In the genomic region with DNA sequence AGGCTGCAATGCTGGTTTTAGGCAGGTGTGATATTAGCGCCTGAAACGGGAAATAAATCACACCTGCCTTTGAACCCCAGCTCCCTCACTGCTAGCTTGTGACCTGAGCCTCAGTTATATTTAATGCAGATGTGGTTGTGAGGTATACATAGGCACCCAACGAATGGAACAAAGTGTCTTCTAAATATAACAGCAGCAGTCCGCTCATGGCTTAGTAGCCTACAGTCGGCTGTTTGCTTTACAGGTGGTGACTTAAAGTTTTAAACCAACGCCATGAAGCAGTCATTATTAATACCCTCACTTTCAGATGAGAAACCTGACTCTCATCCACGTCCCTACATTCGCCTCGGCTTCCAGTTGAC, we compare ENCODE assay signal across 8 cellular contexts. TPM values are rescaled to one million over a fixed set of nuclear protein-coding genes. Genes with fewer than 3 reads are reported as not detected.
DNase-seq lines count a peak whose midpoint lies in the region; ATAC-seq, FAIRE-seq and TF ChIP-seq lines count a peak whose summit lies in the region.

No MANE protein-coding gene starts in this region.

- CTCF ChIA-PET in activated naive CD4-positive, alpha-beta T cell treated with anti-CD3 and anti-CD28 coated beads for 36 hours (lab: Charles Lee), result no interaction called here
- CTCF ChIA-PET in T-cell (lab: Charles Lee), result interaction anchor here in 1 of 2 donors (1.1 to 1.8 kb wide), 3 partner anchors 21 to 745 kb away, joined by 4 to 6 read pairs (median 5); no protein-coding TSS in a partner anchor

- H3K36me3 Mint-ChIP-seq in activated naive CD4-positive, alpha-beta T cell treated with anti-CD3 and anti-CD28 coated beads for 36 hours (ENCODE audit: low read depth), result peaks cover 13% of the 10 kb centered on the region
- peaks cover 16% of the 10 kb centered on the region for H3K36me3 Mint-ChIP-seq in T-cell

- H3K4me1 Mint-ChIP-seq in activated naive CD4-positive, alpha-beta T cell treated with anti-CD3 and anti-CD28 coated beads for 36 hours (ENCODE audit: low read depth), result peaks cover 40% of the 10 kb centered on the region
- peaks cover 50 to 56% (median 53%) of the 10 kb centered on the region in 3 donors for H3K4me1 Mint-ChIP-seq in T-cell

- no peak for DNase-seq in activated naive CD4-positive, alpha-beta T cell treated with anti-CD3 and anti-CD28 coated beads for 36 hours
- DNase-seq in activated naive CD4-positive, alpha-beta T cell treated with anti-CD3 and anti-CD28 coated beads, Interleukin-2, amount 50 U/mL, for 16 hours, result no peak
- DNase-seq in T-cell (no peak), foreskin fibroblast (no peak), pancreas (no peak), HK-2 (ENCODE audit: unreplicated experiment) (no peak)
- no peak for DNase-seq in stimulated activated CD4-positive, alpha-beta T cell treated with anti-CD3 and anti-CD28 coated beads, Interleukin-4, amount 100 ng/mL, for 1 hour

- no peaks in the 10 kb centered on the region for H3K9me3 ChIP-seq in pancreas

- FAIRE-seq in pancreas (lab: Jason Lieb, UNC), result no peak

- peak overlapping the region; percentile 76 to 84 (median 78) for H3K27ac ChIP-seq in pancreas

- peak overlapping the region; percentile 100 for H3K4me3 Mint-ChIP-seq in activated naive CD4-positive, alpha-beta T cell treated with anti-CD3 and anti-CD28 coated beads for 36 hours
- peak overlapping the region; percentile 98 to 100 (median 100) for H3K4me3 Mint-ChIP-seq in T-cell

- intact Hi-C loops in activated naive CD4-positive, alpha-beta T cell treated with anti-CD3 and anti-CD28 coated beads for 36 hours (cut with micrococcal nuclease), result loop anchor here (1.0 to 10.0 kb wide), 8 partner anchors 22 to 1001 kb away; a partner anchor contains a TSS
- intact Hi-C loops in pancreas (cut with DNase I), result loop anchor here in 2 of 3 donors (10.0 kb wide), 2 partner anchors 541 to 551 kb away; no protein-coding TSS in a partner anchor

- ATAC-seq in HG03095 (IDR thresholded peaks at IDR 0.05; ENCODE audit: unreplicated experiment) (peak; percentile 29), T-cell (replicated peaks in 1 of 4) (peak; percentile 28 to 44 (median 40)), pancreas (peak; percentile 9 to 17 (median 14))

- POLR2A ChIA-PET in T-cell (lab: Charles Lee), result no interaction called here

- H3K9me3 Mint-ChIP-seq in activated naive CD4-positive, alpha-beta T cell treated with anti-CD3 and anti-CD28 coated beads for 36 hours, result peaks cover 3% of the 10 kb centered on the region
- H3K9me3 Mint-ChIP-seq in T-cell, result no peaks in the 10 kb centered on the region

- H3K4me1 ChIP-seq in pancreas, result peaks cover 5 to 35% (median 29%) of the 10 kb centered on the region in 3 donors

- H3K27ac Mint-ChIP-seq in activated naive CD4-positive, alpha-beta T cell treated with anti-CD3 and anti-CD28 coated beads for 36 hours, result peak overlapping the region; percentile 76
- peak overlapping the region; percentile 72 to 84 for H3K27ac Mint-ChIP-seq in T-cell

- H3K27me3 ChIP-seq in pancreas, result no peaks in the 10 kb centered on the region

- H3K36me3 ChIP-seq in pancreas, result no peaks in the 10 kb centered on the region

- TF ChIP-seq CTCF in foreskin fibroblast (IDR thresholded peaks at IDR 0.05; ENCODE audit: low read depth, low read length), result no peak
- TF ChIP-seq CTCF in pancreas (IDR thresholded peaks at IDR 0.05), result no peak

- peaks cover 8% of the 10 kb centered on the region for H3K27me3 Mint-ChIP-seq in activated naive CD4-positive, alpha-beta T cell treated with anti-CD3 and anti-CD28 coated beads for 36 hours (ENCODE audit: low read depth)
- no peaks in the 10 kb centered on the region for H3K27me3 Mint-ChIP-seq in T-cell

- H3K4me3 ChIP-seq in foreskin fibroblast (ENCODE audit: low read depth in 1 of 2, low read length in 2 of 2), result peak overlapping the region; percentile 68 to 72
- H3K4me3 ChIP-seq in pancreas, result peak overlapping the region; percentile 76 to 86 (median 81)

- 0% methylated on average over 9 of the region's 9 CpGs for WGBS in pancreas, 2 donors

RNA-seq across cellular contexts. Expression of a gene that starts 0.6 kb away (rescaled TPM):
- total RNA-seq in activated naive CD4-positive, alpha-beta T cell treated with anti-CD3 and anti-CD28 coated beads for 36 hours, result 1 to 10 TPM; 2.2 to 2.8 TPM
- 10 to 100 TPM in 2 of 5 donors, 1 to 10 TPM in 3; 8.8 to 16.2 (median 9.5) TPM for total RNA-seq in T-cell
- 1 to 10 TPM; 3.0 to 6.8 (median 5.1) TPM for total RNA-seq in pancreas
- polyA plus RNA-seq in pancreas, result 1 to 10 TPM; 2.3 to 2.5 TPM
